ENCODE assay signal across 8 cellular contexts in genomic region chrX:69424161-69424560, GRCh38.
A peak's percentile ranks its signal among the peaks of the same experiment; 100 is the strongest.
DNase-seq lines count a peak whose midpoint lies in the region; ATAC-seq, FAIRE-seq and TF ChIP-seq lines count a peak whose summit lies in the region.

No MANE protein-coding gene starts in this region.

- CTCF ChIA-PET in A673 (lab: Charles Lee) = interaction anchor here (0.5 to 1.2 kb wide), 8 partner anchors 8 to 615 kb away, joined by 3 to 5 read pairs (median 3); partner anchors contain the start of gene EDA

- H3K9me3 ChIP-seq in A673 (ENCODE audit: low read depth, low read length, poor library complexity, severe bottlenecking) = no peaks in the 10 kb centered on the region
- no peaks in the 10 kb centered on the region for H3K9me3 ChIP-seq in uterus

- H3K27ac ChIP-seq in A673 (ENCODE audit: low read depth, low read length, poor library complexity, severe bottlenecking) (no peak overlapping the region), uterus (no peak overlapping the region)

- no TSS peak for BruUV-seq in A673 (replicated peaks; lab: Mats Ljungman, UMichigan)

- intact Hi-C loops in A673 (cut with micrococcal nuclease; ENCODE audit: unreplicated experiment) = loop anchor here (2.0 to 10.0 kb wide), 2 partner anchors 193 to 611 kb away; partner anchors contain the start of gene EDA
- intact Hi-C loops in uterus (cut with DNase I; ENCODE audit: low total_unique reads) = no loop called here

- FAIRE-seq in RCC 7860 (lab: Jason Lieb, UNC) = peak; percentile 57

- no peak for TF ChIP-seq POLR2A in uterus (IDR thresholded peaks at IDR 0.05)

- TF ChIP-seq CTCF in A673 (conservative IDR thresholded peaks at IDR 0.05; ENCODE audit: low read depth, low read length) (peak; percentile 61), GM13977 (IDR thresholded peaks at IDR 0.05; ENCODE audit: extremely low read depth, insufficient read depth, missing control alignments) (peak; percentile 55), GM10266 (IDR thresholded peaks at IDR 0.05; ENCODE audit: control insufficient read depth, insufficient read depth, low read depth, missing control alignments) (no peak), uterus (IDR thresholded peaks at IDR 0.05) (no peak)

- H3K4me1 ChIP-seq in A673 (ENCODE audit: insufficient read depth, low read length, poor library complexity, severe bottlenecking) (no peaks in the 10 kb centered on the region), uterus (no peaks in the 10 kb centered on the region)

- DNase-seq in A673 (ENCODE audit: low spot score) (peak; percentile 37), GM13977 (ENCODE audit: low spot score) (no peak), RCC 7860 (ENCODE audit: low spot score) (peak; percentile 5), glomerular endothelial cell (ENCODE audit: extremely low read depth, low read depth, low spot score) (peak; percentile 3), GM10266 (ENCODE audit: extremely low spot score) (no peak), uterus (no peak)

- H3K4me3 ChIP-seq in A673 (ENCODE audit: low read depth, low read length, poor library complexity, severe bottlenecking) = no peak overlapping the region
- no peak overlapping the region for H3K4me3 ChIP-seq in uterus

- in situ Hi-C loops in GM13977 (cut with MboI; ENCODE audit: low pct_unique_long_range_greater_than_20kb, low sequenced_read_pairs, unreplicated experiment) = no loop called here

- POLR2A ChIA-PET in A673 (lab: Charles Lee; ENCODE audit: low non-redundant PET) = interaction anchor here (0.5 to 0.6 kb wide), 2 partner anchors 595 to 674 kb away, joined by 4 to 5 read pairs; partner anchors contain the start of gene EFNB1

- H3K36me3 ChIP-seq in A673 (ENCODE audit: insufficient read depth, low read length, poor library complexity, severe bottlenecking) = no peaks in the 10 kb centered on the region
- no peaks in the 10 kb centered on the region for H3K36me3 ChIP-seq in uterus

- H3K27me3 ChIP-seq in A673 (replicated peaks; ENCODE audit: insufficient read depth, low read depth, low read length, poor library complexity) (peaks cover 8% of the 10 kb centered on the region), uterus (peaks cover 0 to 7% of the 10 kb centered on the region in 2 donors)

- ATAC-seq in HG02884 (IDR thresholded peaks at IDR 0.05; ENCODE audit: unreplicated experiment) (no peak), HG02610 (IDR thresholded peaks at IDR 0.05; ENCODE audit: unreplicated experiment) (no peak)

Comparison
In these comparisons a context has a peak if more than half of its experiments do, and no peak if none do; other contexts are left out.
1. DNase-seq: peak in A673 (single experiment), RCC 7860 (single experiment) and glomerular endothelial cell (single experiment); none in GM13977 (single experiment), GM10266 (single experiment) and uterus (0 of 2).
2. CTCF ChIP-seq: peak in A673 (single experiment) and GM13977 (single experiment); none in GM10266 (single experiment) and uterus (0 of 4).